ENCODE assay signal across 26 cellular contexts in genomic region chr7:35371221-35371620, GRCh38.
DNase-seq lines count a peak whose midpoint lies in the region; ATAC-seq and FAIRE-seq lines count a peak whose summit lies in the region.
"Had no signal": no experiment of that assay in that cellular context is flagged by ENCODE, and none has a peak within 500 bp of the region (broad histone marks: within the 10 kb centered on the region; RNA-seq: fewer than 3 reads in every experiment).

No MANE protein-coding gene starts in this region.

- no peaks in the 10 kb centered on the region for H3K36me3 Mint-ChIP-seq in activated CD8-positive, alpha-beta memory T cell treated with anti-CD3 and anti-CD28 coated beads, Interleukin-2, amount 10 ng/mL, durations not matched to agents 7 days and 5 days
- H3K36me3 Mint-ChIP-seq: CD14-positive monocyte; CD4-positive, alpha-beta memory T cell; CD4-positive, CD25-positive, alpha-beta regulatory T cell; CD8-positive, alpha-beta memory T cell had no signal

- no peak for ATAC-seq in activated CD8-positive, alpha-beta memory T cell treated with anti-CD3 and anti-CD28 coated beads, Interleukin-2, amount 10 ng/mL, durations not matched to agents 7 days and 5 days
- ATAC-seq: A549 had no signal

- peak; percentile 13 for FAIRE-seq in urothelium cell line (lab: Jason Lieb, UNC)
- FAIRE-seq: A549, G401.6, GM12891, GM19239 had no signal

- peak; percentile 28 for DNase-seq in activated CD8-positive, alpha-beta memory T cell treated with anti-CD3 and anti-CD28 coated beads, Interleukin-2, amount 10 ng/mL, durations not matched to agents 7 days and 5 days
- DNase-seq in activated CD8-positive, alpha-beta memory T cell treated with anti-CD3 and anti-CD28 coated beads, Interleukin-2, amount 50 U/mL, for 4 hours = no peak
- DNase-seq in SK-N-DZ (ENCODE audit: low spot score) (peak; percentile 72), islet precursor cell (peak; percentile 15), urothelium cell line (ENCODE audit: low spot score) (no peak), EL (no peak), T-helper 2 cell (no peak), occipital lobe (lab: John Stamatoyannopoulos, UW) (no peak)
- DNase-seq: AML-193; C1 segment of cervical spinal cord; CD4-positive, alpha-beta memory T cell; CD4-positive, CD25-positive, alpha-beta regulatory T cell; CD8-positive, alpha-beta memory T cell; COR-L47; DMS 273 treated with DMSO at 0.1 percent for 48 hours; DMS153; DMS53; DMS79; DND-41; GF-D8 had no signal

- no peak overlapping the region for H3K27ac Mint-ChIP-seq in activated CD8-positive, alpha-beta memory T cell treated with anti-CD3 and anti-CD28 coated beads, Interleukin-2, amount 10 ng/mL, durations not matched to agents 7 days and 5 days
- H3K27ac Mint-ChIP-seq: B cell; CD4-positive, alpha-beta memory T cell; CD8-positive, alpha-beta memory T cell had no signal

- no peaks in the 10 kb centered on the region for H3K4me1 Mint-ChIP-seq in activated CD8-positive, alpha-beta memory T cell treated with anti-CD3 and anti-CD28 coated beads, Interleukin-2, amount 10 ng/mL, durations not matched to agents 7 days and 5 days
- H3K4me1 Mint-ChIP-seq: B cell; CD14-positive monocyte; CD4-positive, alpha-beta memory T cell; CD4-positive, CD25-positive, alpha-beta regulatory T cell; CD8-positive, alpha-beta memory T cell had no signal

- H3K9me3 Mint-ChIP-seq in activated CD8-positive, alpha-beta memory T cell treated with anti-CD3 and anti-CD28 coated beads, Interleukin-2, amount 10 ng/mL, durations not matched to agents 7 days and 5 days (ENCODE audit: low read depth) = no peaks in the 10 kb centered on the region

- CTCF ChIA-PET in activated CD8-positive, alpha-beta memory T cell treated with anti-CD3 and anti-CD28 coated beads, Interleukin-2, amount 10 ng/mL, durations not matched to agents 7 days and 5 days (lab: Charles Lee) = no interaction called here

- H3K27me3 Mint-ChIP-seq in activated CD8-positive, alpha-beta memory T cell treated with anti-CD3 and anti-CD28 coated beads, Interleukin-2, amount 10 ng/mL, durations not matched to agents 7 days and 5 days = no peaks in the 10 kb centered on the region
- H3K27me3 Mint-ChIP-seq: CD4-positive, CD25-positive, alpha-beta regulatory T cell had no signal

- no peak overlapping the region for H3K4me3 Mint-ChIP-seq in activated CD8-positive, alpha-beta memory T cell treated with anti-CD3 and anti-CD28 coated beads, Interleukin-2, amount 10 ng/mL, durations not matched to agents 7 days and 5 days
- H3K4me3 Mint-ChIP-seq: B cell; CD14-positive monocyte; CD4-positive, alpha-beta memory T cell; CD4-positive, CD25-positive, alpha-beta regulatory T cell; CD8-positive, alpha-beta memory T cell had no signal

Comparison
In these comparisons a context has a peak if more than half of its experiments do, and no peak if none do; other contexts are left out.
1. DNase-seq: peak in activated CD8-positive, alpha-beta memory T cell treated with anti-CD3 and anti-CD28 coated beads, Interleukin-2, amount 10 ng/mL, durations not matched to agents 7 days and 5 days (single experiment), SK-N-DZ (single experiment) and islet precursor cell (single experiment); none in activated CD8-positive, alpha-beta memory T cell treated with anti-CD3 and anti-CD28 coated beads, Interleukin-2, amount 50 U/mL, for 4 hours (single experiment), urothelium cell line (single experiment), EL (single experiment), T-helper 2 cell (0 of 5) and occipital lobe (single experiment).